Comparison of ENCODE assay signal across 9 cellular contexts in the genomic region with DNA sequence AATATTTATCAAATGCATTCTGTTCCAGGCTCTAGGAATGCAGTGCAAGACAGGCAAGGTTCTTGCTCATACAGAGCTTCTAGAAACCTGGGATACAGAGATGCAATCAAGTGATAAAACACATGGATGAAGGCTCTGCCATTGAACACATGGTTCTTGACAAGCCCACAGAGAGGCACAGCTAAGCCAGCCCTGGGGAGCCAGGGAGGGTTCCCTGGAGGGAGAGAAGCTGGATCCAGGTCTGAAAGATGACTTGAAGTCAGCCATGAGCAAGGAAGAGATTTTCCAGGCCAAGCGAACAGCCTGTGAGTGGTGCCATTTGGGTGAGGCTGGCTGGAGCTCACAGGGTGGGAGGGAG.
A peak's percentile ranks its signal among the peaks of the same experiment; 100 is the strongest.
DNase-seq lines count a peak whose midpoint lies in the region; ATAC-seq, FAIRE-seq and TF ChIP-seq lines count a peak whose summit lies in the region.
"Had no signal": no experiment of that assay in that cellular context is flagged by ENCODE, and none has a peak within 500 bp of the region (broad histone marks: within the 10 kb centered on the region; RNA-seq: fewer than 3 reads in every experiment).

No MANE protein-coding gene starts in this region.

- H3K9ac ChIP-seq in HepG2 (ENCODE audit: insufficient read depth, low read depth, low read length): peak overlapping the region; percentile 57

- no peaks in the 10 kb centered on the region for H3K9me3 ChIP-seq in ascending aorta
- H3K9me3 ChIP-seq in HepG2 (ENCODE audit: low read length): no peaks in the 10 kb centered on the region

- H3K4me2 ChIP-seq in HepG2 (ENCODE audit: low read depth, low read length): peak overlapping the region; percentile 93

- FAIRE-seq in HepG2 (lab: Jason Lieb, UNC): no peak
- FAIRE-seq: bronchial epithelial cell had no signal

- POLR2A ChIA-PET in HepG2 (lab: Yijun Ruan, JAX): interaction anchor here (0.7 to 2.4 kb wide), 17 partner anchors 9 to 150 kb away, joined by 3 to 31 read pairs (median 8); a partner anchor contains a TSS

- peaks cover 60% of the 10 kb centered on the region for H3K4me1 Mint-ChIP-seq in T-helper 1 cell treated with Interleukin-12 subunit alpha and Interleukin-12 subunit beta and Interleukin-4 antibody, amounts not matched to agents 30 μg/mL and 1 μg/mL, for 36 hours (ENCODE audit: low read depth)

- ATAC-seq in HepG2 (peak; percentile 7; the same call in 2 of the 3 replicates), GM18867 (IDR thresholded peaks at IDR 0.05; ENCODE audit: unreplicated experiment) (no peak), HG03175 (IDR thresholded peaks at IDR 0.05; ENCODE audit: unreplicated experiment) (no peak)

- H3K4me1 ChIP-seq in ascending aorta (peaks cover 7 to 31% of the 10 kb centered on the region in 2 donors), HepG2 (ENCODE audit: insufficient read depth, low read length) (peaks cover 87% of the 10 kb centered on the region)

- TF ChIP-seq CTCF in ascending aorta (IDR thresholded peaks at IDR 0.05) (no peak), HepG2 (CRISPR knock-in tag; IDR thresholded peaks at IDR 0.05) (no peak)

- H3K36me3 ChIP-seq in ascending aorta (no peaks in the 10 kb centered on the region), HepG2 (replicated peaks in 1 of 2; ENCODE audit: control insufficient read depth in 1 of 2, insufficient read depth in 2 of 2, low read length in 2 of 2) (no peaks in the 10 kb centered on the region)

- no peak for TF ChIP-seq EP300 in HepG2 (IDR thresholded peaks at IDR 0.05; ENCODE audit: low read depth in 2 of 2, low read length in 2 of 2)
- no peak for TF ChIP-seq EP300 in HepG2 (CRISPR knock-in tag; IDR thresholded peaks at IDR 0.05; ENCODE audit: borderline replicate concordance)

- 31% methylated on average over 1 of the region's 1 CpG for WGBS in HepG2 (ENCODE audit: low lambda C conversion rate)

- intact Hi-C loops in ascending aorta (cut with DNase I): loop anchor here (1.0 kb wide), 1 partner anchor 44 kb away; no protein-coding TSS in a partner anchor
- intact Hi-C loops in HepG2 (cut with micrococcal nuclease; ENCODE audit: unreplicated experiment): loop anchor here (5.0 to 10.0 kb wide), 2 partner anchors 47 to 540 kb away; no protein-coding TSS in a partner anchor

- peak overlapping the region; percentile 94 to 97 for H3K27ac ChIP-seq in ascending aorta
- peak overlapping the region; percentile 88 for H3K27ac ChIP-seq in HepG2 (ENCODE audit: extremely low read length, insufficient read depth, low read length)
- H3K27ac ChIP-seq in temporal lobe (ENCODE audit: low read depth, low read length): peak overlapping the region; percentile 10

- H3K79me2 ChIP-seq in HepG2 (ENCODE audit: insufficient read depth, low read length): no peaks in the 10 kb centered on the region

- in situ Hi-C loops in HepG2 (cut with HindIII; ENCODE audit: extremely low pct_ligation_motif_present, low pct_unique_long_range_greater_than_20kb): no loop called here

- H3K4me3 ChIP-seq in ascending aorta: peak overlapping the region; percentile 5 to 58
- peak overlapping the region; percentile 53 to 60 (median 57) for H3K4me3 ChIP-seq in HepG2 (replicated peaks in 1 of 3; ENCODE audit: insufficient read depth in 1 of 3, low read depth in 2 of 3, low read length in 3 of 3)

- H3K4me3 Mint-ChIP-seq in T-helper 1 cell treated with Interleukin-12 subunit alpha and Interleukin-12 subunit beta and Interleukin-4 antibody, amounts not matched to agents 30 μg/mL and 1 μg/mL, for 36 hours: peak overlapping the region; percentile 61

- H3K27me3 Mint-ChIP-seq in T-helper 1 cell treated with Interleukin-12 subunit alpha and Interleukin-12 subunit beta and Interleukin-4 antibody, amounts not matched to agents 30 μg/mL and 1 μg/mL, for 36 hours (ENCODE audit: low read depth): peaks cover 29% of the 10 kb centered on the region

- TF ChIP-seq RAD21 in HepG2 (CRISPR knock-in tag; IDR thresholded peaks at IDR 0.05): no peak

- H3K27me3 ChIP-seq in ascending aorta: no peaks in the 10 kb centered on the region
- H3K27me3 ChIP-seq in HepG2 (ENCODE audit: control insufficient read depth in 1 of 2, insufficient read depth in 2 of 2, low read length in 2 of 2): no peaks in the 10 kb centered on the region

- BruUV-seq in HepG2 (replicated peaks; lab: Mats Ljungman, UMichigan): no TSS peak

- H3K9me3 Mint-ChIP-seq in T-helper 1 cell treated with Interleukin-12 subunit alpha and Interleukin-12 subunit beta and Interleukin-4 antibody, amounts not matched to agents 30 μg/mL and 1 μg/mL, for 36 hours: no peaks in the 10 kb centered on the region

- DNase-seq in T-helper 1 cell (no peak), ascending aorta (ENCODE audit: low spot score in 2 of 2) (no peak), HepG2 (ENCODE audit: low spot score) (no peak), DMS 273 (lab: John Stamatoyannopoulos, UW; ENCODE audit: unreplicated experiment) (no peak)

- CTCF ChIA-PET in HepG2 (lab: Yijun Ruan, JAX; ENCODE audit: low intra/inter-chr PET ratio, low total read pairs): no interaction called here

- no peaks in the 10 kb centered on the region for H4K20me1 ChIP-seq in HepG2 (ENCODE audit: insufficient read depth, low read length)

- no peak for TF ChIP-seq POLR2A in HepG2 (IDR thresholded peaks at IDR 0.05; ENCODE audit: insufficient read depth in 1 of 2, low read depth in 2 of 2, low read length in 2 of 2)

- peak overlapping the region; percentile 45 for H2AFZ ChIP-seq in HepG2 (ENCODE audit: low read length)

- no peaks in the 10 kb centered on the region for H3K36me3 Mint-ChIP-seq in T-helper 1 cell treated with Interleukin-12 subunit alpha and Interleukin-12 subunit beta and Interleukin-4 antibody, amounts not matched to agents 30 μg/mL and 1 μg/mL, for 36 hours (ENCODE audit: low read depth)

- peak overlapping the region; percentile 90 for H3K27ac Mint-ChIP-seq in T-helper 1 cell treated with Interleukin-12 subunit alpha and Interleukin-12 subunit beta and Interleukin-4 antibody, amounts not matched to agents 30 μg/mL and 1 μg/mL, for 36 hours

TF ChIP-seq in HepG2, 621 proteins besides CTCF, POLR2A, EP300 and RAD21 (continues in another document):
- TF ChIP-seq ZNF232 (CRISPR knock-in tag; IDR thresholded peaks at IDR 0.05; ENCODE audit: borderline replicate concordance) (0 out of 2 replicates have a peak, but pooled peaks have one; percentile 1), FOXK1 (CRISPR knock-in tag; IDR thresholded peaks at IDR 0.05; ENCODE audit: borderline replicate concordance, low read depth) (no peak), CCDC6 (CRISPR knock-in tag; IDR thresholded peaks at IDR 0.05) (0 out of 2 replicates have a peak, but pooled peaks have one; percentile 34), ZNF496 (CRISPR knock-in tag; IDR thresholded peaks at IDR 0.05; ENCODE audit: insufficient replicate concordance) (no peak), ZSCAN9 (CRISPR knock-in tag; IDR thresholded peaks at IDR 0.05; ENCODE audit: borderline replicate concordance) (0 out of 2 replicates have a peak, but pooled peaks have one; percentile 5), SMAD3 (CRISPR knock-in tag; IDR thresholded peaks at IDR 0.05) (0 out of 2 replicates have a peak, but pooled peaks have one; percentile 8), MED8 (CRISPR knock-in tag; IDR thresholded peaks at IDR 0.05; ENCODE audit: insufficient replicate concordance) (peak; percentile 30)
- TF ChIP-seq, protein P1, sequence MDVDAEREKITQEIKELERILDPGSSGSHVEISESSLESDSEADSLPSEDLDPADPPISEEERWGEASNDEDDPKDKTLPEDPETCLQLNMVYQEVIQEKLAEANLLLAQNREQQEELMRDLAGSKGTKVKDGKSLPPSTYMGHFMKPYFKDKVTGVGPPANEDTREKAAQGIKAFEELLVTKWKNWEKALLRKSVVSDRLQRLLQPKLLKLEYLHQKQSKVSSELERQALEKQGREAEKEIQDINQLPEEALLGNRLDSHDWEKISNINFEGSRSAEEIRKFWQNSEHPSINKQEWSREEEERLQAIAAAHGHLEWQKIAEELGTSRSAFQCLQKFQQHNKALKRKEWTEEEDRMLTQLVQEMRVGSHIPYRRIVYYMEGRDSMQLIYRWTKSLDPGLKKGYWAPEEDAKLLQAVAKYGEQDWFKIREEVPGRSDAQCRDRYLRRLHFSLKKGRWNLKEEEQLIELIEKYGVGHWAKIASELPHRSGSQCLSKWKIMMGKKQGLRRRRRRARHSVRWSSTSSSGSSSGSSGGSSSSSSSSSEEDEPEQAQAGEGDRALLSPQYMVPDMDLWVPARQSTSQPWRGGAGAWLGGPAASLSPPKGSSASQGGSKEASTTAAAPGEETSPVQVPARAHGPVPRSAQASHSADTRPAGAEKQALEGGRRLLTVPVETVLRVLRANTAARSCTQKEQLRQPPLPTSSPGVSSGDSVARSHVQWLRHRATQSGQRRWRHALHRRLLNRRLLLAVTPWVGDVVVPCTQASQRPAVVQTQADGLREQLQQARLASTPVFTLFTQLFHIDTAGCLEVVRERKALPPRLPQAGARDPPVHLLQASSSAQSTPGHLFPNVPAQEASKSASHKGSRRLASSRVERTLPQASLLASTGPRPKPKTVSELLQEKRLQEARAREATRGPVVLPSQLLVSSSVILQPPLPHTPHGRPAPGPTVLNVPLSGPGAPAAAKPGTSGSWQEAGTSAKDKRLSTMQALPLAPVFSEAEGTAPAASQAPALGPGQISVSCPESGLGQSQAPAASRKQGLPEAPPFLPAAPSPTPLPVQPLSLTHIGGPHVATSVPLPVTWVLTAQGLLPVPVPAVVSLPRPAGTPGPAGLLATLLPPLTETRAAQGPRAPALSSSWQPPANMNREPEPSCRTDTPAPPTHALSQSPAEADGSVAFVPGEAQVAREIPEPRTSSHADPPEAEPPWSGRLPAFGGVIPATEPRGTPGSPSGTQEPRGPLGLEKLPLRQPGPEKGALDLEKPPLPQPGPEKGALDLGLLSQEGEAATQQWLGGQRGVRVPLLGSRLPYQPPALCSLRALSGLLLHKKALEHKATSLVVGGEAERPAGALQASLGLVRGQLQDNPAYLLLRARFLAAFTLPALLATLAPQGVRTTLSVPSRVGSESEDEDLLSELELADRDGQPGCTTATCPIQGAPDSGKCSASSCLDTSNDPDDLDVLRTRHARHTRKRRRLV (CRISPR knock-in tag; IDR thresholded peaks at IDR 0.05): 0 out of 2 replicates have a peak, but pooled peaks have one; percentile 43
- TF ChIP-seq, protein P2, sequence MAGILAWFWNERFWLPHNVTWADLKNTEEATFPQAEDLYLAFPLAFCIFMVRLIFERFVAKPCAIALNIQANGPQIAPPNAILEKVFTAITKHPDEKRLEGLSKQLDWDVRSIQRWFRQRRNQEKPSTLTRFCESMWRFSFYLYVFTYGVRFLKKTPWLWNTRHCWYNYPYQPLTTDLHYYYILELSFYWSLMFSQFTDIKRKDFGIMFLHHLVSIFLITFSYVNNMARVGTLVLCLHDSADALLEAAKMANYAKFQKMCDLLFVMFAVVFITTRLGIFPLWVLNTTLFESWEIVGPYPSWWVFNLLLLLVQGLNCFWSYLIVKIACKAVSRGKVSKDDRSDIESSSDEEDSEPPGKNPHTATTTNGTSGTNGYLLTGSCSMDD (CRISPR knock-in tag; IDR thresholded peaks at IDR 0.05): no peak

Comparison
In these comparisons a context has a peak if more than half of its experiments do, and no peak if none do; other contexts are left out.
1. H3K27ac ChIP-seq: peak in every context shown above with its lines; median percentile 96 in ascending aorta; 88 in HepG2; 10 in temporal lobe.